In the genomic region with DNA sequence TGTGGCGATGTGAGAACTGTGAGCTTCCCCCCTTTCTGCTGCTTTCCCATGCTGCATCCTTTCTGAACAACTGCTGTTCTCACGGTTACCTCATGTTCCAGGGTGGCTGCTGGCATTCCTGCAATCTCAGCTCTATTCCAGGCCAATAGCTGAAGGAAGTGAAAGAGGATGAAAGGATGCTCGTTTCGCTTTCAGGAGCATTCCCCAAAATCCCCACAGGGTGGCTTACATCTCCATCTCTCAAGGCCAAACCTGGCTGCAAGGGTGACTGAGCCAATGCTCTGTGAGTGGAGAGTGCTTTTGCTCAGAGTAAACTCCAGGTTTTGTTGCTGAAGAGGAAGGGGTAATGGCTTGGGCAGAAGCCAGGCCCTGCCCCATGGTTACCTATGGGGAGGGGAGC, we compare ENCODE assay signal across 14 cellular contexts.
DNase-seq lines count a peak whose midpoint lies in the region; ATAC-seq lines count a peak whose summit lies in the region.
"Had no signal": no experiment of that assay in that cellular context is flagged by ENCODE, and none has a peak within 500 bp of the region (broad histone marks: within the 10 kb centered on the region; RNA-seq: fewer than 3 reads in every experiment).

No MANE protein-coding gene starts in this region.

- ATAC-seq in activated CD8-positive, alpha-beta memory T cell treated with anti-CD3 and anti-CD28 coated beads, Interleukin-2, amount 10 ng/mL, durations not matched to agents 7 days and 5 days = no peak
- ATAC-seq in HG02588 (IDR thresholded peaks at IDR 0.05; ENCODE audit: unreplicated experiment) (no peak), HG02678 (IDR thresholded peaks at IDR 0.05; ENCODE audit: unreplicated experiment) (no peak), HG03175 (IDR thresholded peaks at IDR 0.05; ENCODE audit: unreplicated experiment) (no peak), GM18868 (IDR thresholded peaks at IDR 0.05; ENCODE audit: unreplicated experiment) (no peak)
- ATAC-seq: body of pancreas; stimulated activated memory B cell treated with anti-CD40 and anti-IgM and Interleukin-4, amounts not matched to agents 10 μg/mL and 1 μg/mL and 100 μg/mL, for 72 hours had no signal

- no peak overlapping the region for H3K27ac Mint-ChIP-seq in activated CD8-positive, alpha-beta memory T cell treated with anti-CD3 and anti-CD28 coated beads, Interleukin-2, amount 10 ng/mL, durations not matched to agents 7 days and 5 days
- H3K27ac Mint-ChIP-seq: stimulated activated memory B cell treated with anti-CD40 and anti-IgM and Interleukin-4, amounts not matched to agents 10 μg/mL and 1 μg/mL and 100 μg/mL, for 72 hours had no signal

- no peak overlapping the region for H3K4me3 Mint-ChIP-seq in activated CD8-positive, alpha-beta memory T cell treated with anti-CD3 and anti-CD28 coated beads, Interleukin-2, amount 10 ng/mL, durations not matched to agents 7 days and 5 days
- H3K4me3 Mint-ChIP-seq: stimulated activated memory B cell treated with anti-CD40 and anti-IgM and Interleukin-4, amounts not matched to agents 10 μg/mL and 1 μg/mL and 100 μg/mL, for 72 hours had no signal

- H3K9me3 Mint-ChIP-seq in activated CD8-positive, alpha-beta memory T cell treated with anti-CD3 and anti-CD28 coated beads, Interleukin-2, amount 10 ng/mL, durations not matched to agents 7 days and 5 days (ENCODE audit: low read depth) = no peaks in the 10 kb centered on the region

- H3K36me3 Mint-ChIP-seq in activated CD8-positive, alpha-beta memory T cell treated with anti-CD3 and anti-CD28 coated beads, Interleukin-2, amount 10 ng/mL, durations not matched to agents 7 days and 5 days = no peaks in the 10 kb centered on the region
- H3K36me3 Mint-ChIP-seq: stimulated activated memory B cell treated with anti-CD40 and anti-IgM and Interleukin-4, amounts not matched to agents 10 μg/mL and 1 μg/mL and 100 μg/mL, for 72 hours had no signal

- no peaks in the 10 kb centered on the region for H3K27me3 Mint-ChIP-seq in activated CD8-positive, alpha-beta memory T cell treated with anti-CD3 and anti-CD28 coated beads, Interleukin-2, amount 10 ng/mL, durations not matched to agents 7 days and 5 days

- H3K4me1 Mint-ChIP-seq in activated CD8-positive, alpha-beta memory T cell treated with anti-CD3 and anti-CD28 coated beads, Interleukin-2, amount 10 ng/mL, durations not matched to agents 7 days and 5 days = no peaks in the 10 kb centered on the region
- H3K4me1 Mint-ChIP-seq: stimulated activated memory B cell treated with anti-CD40 and anti-IgM and Interleukin-4, amounts not matched to agents 10 μg/mL and 1 μg/mL and 100 μg/mL, for 72 hours had no signal

- CTCF ChIA-PET in activated CD8-positive, alpha-beta memory T cell treated with anti-CD3 and anti-CD28 coated beads, Interleukin-2, amount 10 ng/mL, durations not matched to agents 7 days and 5 days (lab: Charles Lee) = no interaction called here

- DNase-seq in activated CD8-positive, alpha-beta memory T cell treated with anti-CD3 and anti-CD28 coated beads, Interleukin-2, amount 10 ng/mL, durations not matched to agents 7 days and 5 days = peak; percentile 35
- DNase-seq in activated CD8-positive, alpha-beta memory T cell treated with anti-CD3 and anti-CD28 coated beads for 24 hours = no peak
- DNase-seq in NCI-H146 (lab: John Stamatoyannopoulos, UW) (peak; percentile 31), SW480 (ENCODE audit: low spot score) (peak; percentile 45)
- DNase-seq: activated CD4-positive, alpha-beta T cell treated with anti-CD3 and anti-CD28 coated beads, Interleukin-2, amount 50 U/mL, for 48 hours; activated effector memory CD4-positive, alpha-beta T cell treated with Interleukin-2 at 50 U/mL for 16 hours; body of pancreas; NCI-H1417 treated with DMSO at 0.1 percent for 48 hours; stimulated activated CD4-positive, alpha-beta T cell treated with anti-CD3 and anti-CD28 coated beads, Interleukin-2, amount 100 ng/mL, for 48 hours had no signal
